ENCODE assay signal across 22 cellular contexts in the genomic region with DNA sequence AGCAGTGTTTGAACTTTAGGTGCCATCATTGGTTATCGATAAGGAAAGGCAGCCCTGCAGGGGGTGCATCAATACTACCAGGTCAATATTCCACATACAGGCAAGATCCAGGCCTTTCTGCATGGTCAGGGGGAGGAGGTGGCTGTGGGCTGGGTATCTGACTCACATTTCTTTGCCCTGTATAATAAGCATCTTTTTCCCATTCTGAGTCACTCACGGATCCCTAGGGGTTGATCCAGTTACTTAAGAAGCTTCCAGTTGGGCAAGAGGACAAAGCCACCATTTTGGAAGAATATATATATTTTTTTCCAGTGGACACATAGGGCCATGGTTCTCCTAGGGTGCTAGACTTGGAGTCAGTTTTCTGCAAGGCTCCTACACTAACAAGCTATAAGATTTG.
A peak's percentile ranks its signal among the peaks of the same experiment; 100 is the strongest.
DNase-seq lines count a peak whose midpoint lies in the region; ATAC-seq and TF ChIP-seq lines count a peak whose summit lies in the region.
"Had no signal": no experiment of that assay in that cellular context is flagged by ENCODE, and none has a peak within 500 bp of the region (broad histone marks: within the 10 kb centered on the region; RNA-seq: fewer than 3 reads in every experiment).

No MANE protein-coding gene starts in this region.

- H3K36me3 ChIP-seq in sigmoid colon (no peaks in the 10 kb centered on the region), heart left ventricle (no peaks in the 10 kb centered on the region)
- H3K36me3 ChIP-seq: BLaER1 treated with 17β-estradiol and CSF1 and Interleukin-3, amounts not matched to agents 10 nM and 100 nM; esophagus muscularis mucosa; thoracic aorta had no signal

- H3K4me1 ChIP-seq in sigmoid colon (no peaks in the 10 kb centered on the region), heart left ventricle (peaks cover 0 to 5% (median 0%) of the 10 kb centered on the region in 12 donors)
- H3K4me1 ChIP-seq: esophagus muscularis mucosa had no signal

- DNase-seq in GM04503 (ENCODE audit: low read depth) = peak; percentile 55
- peak; percentile 26 for DNase-seq in RKO (ENCODE audit: low spot score)
- DNase-seq in epithelial cell of esophagus (ENCODE audit: low read depth) = peak; percentile 57
- peak; percentile 10 for DNase-seq in skeletal muscle cell (ENCODE audit: low read depth)
- no peak for DNase-seq in middle frontal gyrus (ENCODE audit: extremely low spot score, low spot score)
- no peak for DNase-seq in sigmoid colon
- no peak for DNase-seq in heart left ventricle
- DNase-seq: activated CD4-positive, alpha-beta T cell treated with anti-CD3 and anti-CD28 coated beads, Interleukin-2, amount 50 U/mL, for 4 hours; activated naive CD4-positive, alpha-beta T cell treated with anti-CD3 and anti-CD28 coated beads for 36 hours; activated T-cell treated with anti-CD3 and anti-CD28 coated beads for 4 hours; dermis blood vessel endothelial cell; GF-D8; hippocampal formation; natural killer cell; NCI-H1694 treated with DMSO at 0.1 percent for 48 hours; NCI-H345; stimulated activated CD4-positive, alpha-beta T cell treated with anti-CD3 and anti-CD28 coated beads, Interleukin-12 subunit alpha, Interleukin-12 subunit beta, amount 100 ng/mL, for 4 hours had no signal

- H3K4me3 ChIP-seq in epithelial cell of esophagus (ENCODE audit: low read length) = no peak overlapping the region
- no peak overlapping the region for H3K4me3 ChIP-seq in skeletal muscle cell (ENCODE audit: low read depth, low read length)
- no peak overlapping the region for H3K4me3 ChIP-seq in sigmoid colon
- no peak overlapping the region for H3K4me3 ChIP-seq in heart left ventricle
- H3K4me3 ChIP-seq: BLaER1 treated with 17β-estradiol and CSF1 and Interleukin-3, amounts not matched to agents 10 nM and 100 nM; esophagus muscularis mucosa; thoracic aorta had no signal

- 88 to 89% methylated on average over 2 of the region's 2 CpGs for WGBS in sigmoid colon, 2 donors
- WGBS in heart left ventricle, 4 donors = 83 to 100% (median 87%) methylated on average over 2 of the region's 2 CpGs

- TF ChIP-seq CTCF in epithelial cell of esophagus (IDR thresholded peaks at IDR 0.05; ENCODE audit: insufficient read depth, low read depth, low read length, missing control alignments) (no peak), sigmoid colon (IDR thresholded peaks at IDR 0.05) (no peak), heart left ventricle (IDR thresholded peaks at IDR 0.05) (no peak)

- intact Hi-C loops in sigmoid colon (cut with DNase I) = no loop called here
- intact Hi-C loops in heart left ventricle (cut with DNase I) = no loop called here

- H3K27ac ChIP-seq in sigmoid colon (no peak overlapping the region), heart left ventricle (no peak overlapping the region)
- H3K27ac ChIP-seq: BLaER1 treated with 17β-estradiol and CSF1 and Interleukin-3, amounts not matched to agents 10 nM and 100 nM; esophagus muscularis mucosa; thoracic aorta; VCaP had no signal

- H3K27me3 ChIP-seq in sigmoid colon (no peaks in the 10 kb centered on the region), heart left ventricle (peaks cover 0 to 6% (median 0%) of the 10 kb centered on the region in 9 donors)
- H3K27me3 ChIP-seq: BLaER1 treated with 17β-estradiol and CSF1 and Interleukin-3, amounts not matched to agents 10 nM and 100 nM; esophagus muscularis mucosa had no signal

- no peak for TF ChIP-seq POLR2A in sigmoid colon (IDR thresholded peaks at IDR 0.05)
- no peak for TF ChIP-seq POLR2A in heart left ventricle (IDR thresholded peaks at IDR 0.05)

- no peak for TF ChIP-seq EP300 in sigmoid colon (IDR thresholded peaks at IDR 0.05)

- ATAC-seq in heart left ventricle = no peak
- ATAC-seq: natural killer cell, Right ventricle myocardium inferior had no signal

- H3K9me3 ChIP-seq in sigmoid colon = no peaks in the 10 kb centered on the region
- no peaks in the 10 kb centered on the region for H3K9me3 ChIP-seq in heart left ventricle
- H3K9me3 ChIP-seq: BLaER1 treated with 17β-estradiol and CSF1 and Interleukin-3, amounts not matched to agents 10 nM and 100 nM; esophagus muscularis mucosa; thoracic aorta had no signal

Comparison
In these comparisons a context has a peak if more than half of its experiments do, and no peak if none do; other contexts are left out.
1. DNase-seq: peak in GM04503 (single experiment), RKO (single experiment), epithelial cell of esophagus (single experiment) and skeletal muscle cell (single experiment); none in middle frontal gyrus (single experiment), sigmoid colon (single experiment) and heart left ventricle (0 of 5).